In genomic region chr12:93043192-93043876, GRCh38 we compare ENCODE assay signal across 28 cellular contexts.
"Had no signal": no experiment of that assay in that cellular context is flagged by ENCODE, and none has a peak within 500 bp of the region (broad histone marks: within the 10 kb centered on the region; RNA-seq: fewer than 3 reads in every experiment).

No MANE protein-coding gene starts in this region.

- H3K36me3 Mint-ChIP-seq: activated naive CD4-positive, alpha-beta T cell treated with anti-CD3 and anti-CD28 coated beads, Interleukin-2, amount 50 U/mL, for 24 hours had no signal

- H3K4me3 Mint-ChIP-seq: activated CD4-positive, alpha-beta T cell treated with anti-CD3 and anti-CD28 coated beads for 36 hours; activated CD4-positive, alpha-beta T cell treated with anti-CD3 and anti-CD28 coated beads, Interleukin-2, amount 10 ng/mL, durations not matched to agents 7 days and 5 days; activated CD8-positive, alpha-beta T cell treated with anti-CD3 and anti-CD28 coated beads, Interleukin-2, amount 10 ng/mL, durations not matched to agents 7 days and 5 days; activated naive CD4-positive, alpha-beta T cell treated with anti-CD3 and anti-CD28 coated beads, Interleukin-2, amount 50 U/mL, for 24 hours; activated naive CD8-positive, alpha-beta T cell treated with anti-CD3 and anti-CD28 coated beads, Interleukin-2, amount 10 ng/mL, durations not matched to agents 7 days and 5 days; activated T-cell treated with anti-CD3 and anti-CD28 coated beads, Interleukin-2, amount 50 U/mL, for 24 hours; T-helper 1 cell treated with Interleukin-12 subunit alpha and Interleukin-12 subunit beta and Interleukin-4 antibody, amounts not matched to agents 30 μg/mL and 1 μg/mL, for 36 hours; T-helper 2 cell treated with Interferon-gamma antibody and Interleukin-4, amounts not matched to agents 5 μg/mL and 100 μg/mL, for 36 hours had no signal

- H3K9me3 ChIP-seq: ascending aorta, SJCRH30 had no signal

- DNase-seq: activated CD4-positive, alpha-beta T cell treated with anti-CD3 and anti-CD28 coated beads for 36 hours; activated CD4-positive, alpha-beta T cell treated with anti-CD3 and anti-CD28 coated beads, Interleukin-2, amount 10 ng/mL, durations not matched to agents 7 days and 5 days; activated CD4-positive, alpha-beta T cell treated with anti-CD3 and anti-CD28 coated beads, Interleukin-2, amount 50 U/mL, for 48 hours; activated CD8-positive, alpha-beta T cell treated with anti-CD3 and anti-CD28 coated beads, Interleukin-2, amount 10 ng/mL, durations not matched to agents 7 days and 5 days; activated gamma-delta T cell; activated naive CD4-positive, alpha-beta T cell treated with Interleukin-2 at 50 U/mL for 16 hours; activated naive CD8-positive, alpha-beta T cell treated with anti-CD3 and anti-CD28 coated beads, Interleukin-2, amount 10 ng/mL, durations not matched to agents 7 days and 5 days; activated T-cell treated with anti-CD3 and anti-CD28 coated beads, Interleukin-2, amount 50 U/mL, for 24 hours; amygdala; MM.1S; MV-4-11; NCI-H1092; NCI-H1436 treated with DMSO at 0.1 percent for 48 hours; NCI-H1694 treated with DMSO at 0.1 percent for 48 hours; NCI-H2029; NCI-H345; NCI-H524 treated with DMSO at 0.1 percent for 48 hours; SHP77; SJCRH30 had no signal

- H3K4me1 ChIP-seq: ascending aorta, SJCRH30 had no signal

- H3K9me3 Mint-ChIP-seq: activated T-cell treated with anti-CD3 and anti-CD28 coated beads, Interleukin-2, amount 50 U/mL, for 24 hours; activated T-helper 2 cell treated with anti-CD3 and anti-CD28 coated beads, Interferon-gamma antibody, Interleukin-2, Interleukin-4, amounts not matched to agents 10 μg/mL and 5 μg/mL and 100 μg/mL, durations not matched to agents 14 hours and 24 hours and 36 hours; T-helper 2 cell treated with Interferon-gamma antibody and Interleukin-4, amounts not matched to agents 5 μg/mL and 100 μg/mL, for 36 hours had no signal

- H3K4me1 Mint-ChIP-seq: activated CD4-positive, alpha-beta T cell treated with anti-CD3 and anti-CD28 coated beads for 36 hours had no signal

- H3K36me3 ChIP-seq: ascending aorta, cardiac muscle cell, SJCRH30 had no signal

- H3K27ac ChIP-seq: ascending aorta, cardiac muscle cell, SJCRH30, SK-N-MC had no signal

- H3K27me3 ChIP-seq: ascending aorta, cardiac muscle cell, SJCRH30 had no signal

- ATAC-seq: activated CD4-positive, alpha-beta T cell treated with anti-CD3 and anti-CD28 coated beads for 36 hours; activated CD4-positive, CD25-positive, alpha-beta regulatory T cell treated with anti-CD3 and anti-CD28 coated beads, Interleukin-2, amount 50 U/mL, for 24 hours; activated CD8-positive, alpha-beta T cell treated with anti-CD3 and anti-CD28 coated beads, Interleukin-2, amount 10 ng/mL, durations not matched to agents 7 days and 5 days; Panc1 had no signal

- H3K27ac Mint-ChIP-seq: activated CD4-positive, alpha-beta T cell treated with anti-CD3 and anti-CD28 coated beads for 36 hours; activated CD4-positive, alpha-beta T cell treated with anti-CD3 and anti-CD28 coated beads, Interleukin-2, amount 10 ng/mL, durations not matched to agents 7 days and 5 days; activated CD8-positive, alpha-beta T cell treated with anti-CD3 and anti-CD28 coated beads, Interleukin-2, amount 10 ng/mL, durations not matched to agents 7 days and 5 days; activated naive CD4-positive, alpha-beta T cell treated with anti-CD3 and anti-CD28 coated beads, Interleukin-2, amount 50 U/mL, for 24 hours; activated naive CD8-positive, alpha-beta T cell treated with anti-CD3 and anti-CD28 coated beads, Interleukin-2, amount 10 ng/mL, durations not matched to agents 7 days and 5 days; activated T-cell treated with anti-CD3 and anti-CD28 coated beads, Interleukin-2, amount 50 U/mL, for 24 hours; activated T-helper 2 cell treated with anti-CD3 and anti-CD28 coated beads, Interferon-gamma antibody, Interleukin-2, Interleukin-4, amounts not matched to agents 10 μg/mL and 5 μg/mL and 100 μg/mL, durations not matched to agents 14 hours and 24 hours and 36 hours; T-helper 1 cell treated with Interleukin-12 subunit alpha and Interleukin-12 subunit beta and Interleukin-4 antibody, amounts not matched to agents 30 μg/mL and 1 μg/mL, for 36 hours; T-helper 2 cell treated with Interferon-gamma antibody and Interleukin-4, amounts not matched to agents 5 μg/mL and 100 μg/mL, for 36 hours had no signal

- H3K4me3 ChIP-seq: ascending aorta, cardiac muscle cell, SJCRH30, SK-N-MC had no signal

- H3K27me3 Mint-ChIP-seq: activated CD4-positive, alpha-beta T cell treated with anti-CD3 and anti-CD28 coated beads, Interleukin-2, amount 10 ng/mL, durations not matched to agents 7 days and 5 days had no signal
